Comparison of ENCODE assay signal across 8 cellular contexts in the genomic region with DNA sequence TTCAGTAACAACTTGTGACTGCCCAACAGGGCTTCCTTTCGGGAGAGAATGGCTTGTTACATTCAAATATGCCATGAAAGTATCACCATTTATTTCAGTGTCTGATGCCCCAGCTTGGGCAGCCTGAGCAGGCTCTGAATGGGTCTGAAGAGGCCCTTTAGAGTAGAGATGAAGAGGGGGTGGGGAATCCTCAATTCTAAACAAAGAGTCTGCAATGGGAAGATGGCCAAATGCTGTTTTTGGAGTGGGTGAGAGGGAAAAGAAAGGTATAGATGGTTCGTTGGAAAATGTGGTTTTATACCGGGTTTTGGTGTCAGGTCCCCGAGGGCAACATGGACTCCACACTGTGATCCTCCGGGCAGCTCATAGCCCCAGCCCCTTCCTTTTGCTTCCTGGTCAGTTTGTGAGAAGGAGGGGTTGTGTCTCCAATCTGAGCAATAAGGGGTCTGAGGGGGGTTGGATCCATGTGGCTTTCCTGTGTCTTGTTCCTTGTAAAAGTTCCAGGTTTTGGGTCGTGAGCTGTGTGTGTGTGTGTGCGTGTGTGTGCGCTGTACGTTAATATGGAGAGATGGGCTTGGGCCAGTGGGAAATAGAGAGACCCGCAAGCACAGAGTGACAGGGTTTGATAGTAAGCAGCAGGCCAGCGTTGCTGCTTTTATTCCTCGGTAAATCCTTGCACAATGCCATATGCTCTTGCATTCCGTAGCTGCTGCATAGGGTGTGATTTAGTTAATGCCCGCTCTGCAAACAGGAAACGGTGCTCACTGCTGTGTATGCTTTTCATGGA.
DNase-seq lines count a peak whose midpoint lies in the region; ATAC-seq and TF ChIP-seq lines count a peak whose summit lies in the region.

No MANE protein-coding gene starts in this region.

- H3K27me3 ChIP-seq in heart left ventricle, result no peaks in the 10 kb centered on the region

- intact Hi-C loops in heart left ventricle (cut with DNase I), result loop anchor here in 6 of 10 donors (5.0 to 10.0 kb wide), 2 partner anchors 104 to 106 kb away; a partner anchor contains a TSS

- no peaks in the 10 kb centered on the region for H3K9me3 ChIP-seq in HEK293 (ENCODE audit: control insufficient read depth, insufficient read depth, low read depth, low read length)
- H3K9me3 ChIP-seq in SK-N-MC (ENCODE audit: low read depth, low read length), result no peaks in the 10 kb centered on the region
- H3K9me3 ChIP-seq in heart left ventricle, result no peaks in the 10 kb centered on the region

- ATAC-seq in heart left ventricle (peak in 1 of 4 donors; percentile 9), GM21360 (IDR thresholded peaks at IDR 0.05; ENCODE audit: unreplicated experiment) (no peak), HG02588 (IDR thresholded peaks at IDR 0.05; ENCODE audit: unreplicated experiment) (no peak), HG03175 (IDR thresholded peaks at IDR 0.05; ENCODE audit: unreplicated experiment) (no peak)

- H3K27ac ChIP-seq in HEK293 (ENCODE audit: extremely low read depth, low read depth, low read length) (peak overlapping the region; percentile 18; the same call in 1 of the 2 replicates), SK-N-MC (peak overlapping the region; percentile 87), heart left ventricle (peak overlapping the region in 9 of 12 donors; percentile 11 to 81 (median 73)), skin epidermis (peak overlapping the region in 18 of 21 experiments; percentile 1 to 70 (median 36))

- no peak overlapping the region for H3K4me3 ChIP-seq in HEK293 (ENCODE audit: low read depth, low read length)
- peak overlapping the region; percentile 74 for H3K4me3 ChIP-seq in SK-N-MC
- peak overlapping the region in 4 of 12 donors; percentile 18 to 37 (median 29) for H3K4me3 ChIP-seq in heart left ventricle
- no peak overlapping the region for H3K4me3 ChIP-seq in skin epidermis

- H3K36me3 ChIP-seq in HEK293 (ENCODE audit: control insufficient read depth in 2 of 2, insufficient read depth in 1 of 2, low read length in 2 of 2) (no peaks in the 10 kb centered on the region), SK-N-MC (ENCODE audit: insufficient read depth, low read length) (no peaks in the 10 kb centered on the region), heart left ventricle (no peaks in the 10 kb centered on the region)

- H3K4me1 ChIP-seq in HEK293 (ENCODE audit: control insufficient read depth, insufficient read depth, low read length), result peaks cover 49% of the 10 kb centered on the region
- peaks cover 0 to 79% (median 52%) of the 10 kb centered on the region in 12 donors for H3K4me1 ChIP-seq in heart left ventricle

- CTCF ChIA-PET in HEK293 (lab: Yijun Ruan, JAX), result interaction anchor here (0.6 kb wide), 1 partner anchor 78 kb away, joined by 3 read pairs; no protein-coding TSS in a partner anchor

- no peak for TF ChIP-seq POLR2A in heart left ventricle (IDR thresholded peaks at IDR 0.05)

- WGBS in heart left ventricle, 4 donors, result 48 to 56% (median 52%) methylated on average over 15 of the region's 15 CpGs

- H3K9ac ChIP-seq in SK-N-MC (ENCODE audit: insufficient read length), result peak overlapping the region; percentile 32

- TF ChIP-seq CTCF in HEK293 (tag by site-specific recombination; IDR thresholded peaks at IDR 0.05) (no peak), heart left ventricle (IDR thresholded peaks at IDR 0.05) (no peak)

- no peak for DNase-seq in SK-N-MC (ENCODE audit: low read depth, low spot score)
- DNase-seq in heart left ventricle, result no peak
- DNase-seq in activated CD4-positive, alpha-beta T cell treated with anti-CD3 and anti-CD28 coated beads for 4 hours, result no peak

- POLR2A ChIA-PET in HEK293 (lab: Yijun Ruan, JAX), result interaction anchor here (1.7 kb wide), 1 partner anchor 15 kb away, joined by 5 read pairs; no protein-coding TSS in a partner anchor

TF ChIP-seq in HEK293, 187 proteins besides CTCF, POLR2A, EP300 and RAD21 (continues in another document):
- TF ChIP-seq FEZF1 (tag by site-specific recombination; IDR thresholded peaks at IDR 0.05) (0 out of 2 replicates have a peak, but pooled peaks have one; percentile 3), ZNF138 (tag by site-specific recombination; IDR thresholded peaks at IDR 0.05; ENCODE audit: borderline replicate concordance) (no peak), ZNF335 (tag by site-specific recombination; conservative IDR thresholded peaks at IDR 0.05) (0 out of 2 replicates have a peak, but pooled peaks have one; percentile 37), ZNF175 (tag by site-specific recombination; IDR thresholded peaks at IDR 0.05) (no peak), GFI1B (tag by site-specific recombination; IDR thresholded peaks at IDR 0.05) (peak; percentile 51; the same call in 1 of the 2 replicates), ZXDB (tag by site-specific recombination; IDR thresholded peaks at IDR 0.05) (peak; percentile 61), ZNF23 (tag by site-specific recombination; IDR thresholded peaks at IDR 0.05; ENCODE audit: borderline replicate concordance) (no peak), ZBTB17 (tag by site-specific recombination; IDR thresholded peaks at IDR 0.05) (peak; percentile 32; the same call in 1 of the 2 replicates), GLIS1 (tag by site-specific recombination; IDR thresholded peaks at IDR 0.05) (no peak; the same call in 1 of the 2 replicates), ZBTB8A (tag by site-specific recombination; IDR thresholded peaks at IDR 0.05) (0 out of 2 replicates have a peak, but pooled peaks have one; percentile 27), GLIS2 (tag by site-specific recombination; IDR thresholded peaks at IDR 0.05) (no peak), ZNF529 (tag by site-specific recombination; IDR thresholded peaks at IDR 0.05; ENCODE audit: insufficient replicate concordance) (no peak), ZNF416 (tag by site-specific recombination; IDR thresholded peaks at IDR 0.05) (no peak), ZBTB7A (tag by site-specific recombination; IDR thresholded peaks at IDR 0.05; ENCODE audit: low read depth) (no peak)
- TF ChIP-seq, protein P1, sequence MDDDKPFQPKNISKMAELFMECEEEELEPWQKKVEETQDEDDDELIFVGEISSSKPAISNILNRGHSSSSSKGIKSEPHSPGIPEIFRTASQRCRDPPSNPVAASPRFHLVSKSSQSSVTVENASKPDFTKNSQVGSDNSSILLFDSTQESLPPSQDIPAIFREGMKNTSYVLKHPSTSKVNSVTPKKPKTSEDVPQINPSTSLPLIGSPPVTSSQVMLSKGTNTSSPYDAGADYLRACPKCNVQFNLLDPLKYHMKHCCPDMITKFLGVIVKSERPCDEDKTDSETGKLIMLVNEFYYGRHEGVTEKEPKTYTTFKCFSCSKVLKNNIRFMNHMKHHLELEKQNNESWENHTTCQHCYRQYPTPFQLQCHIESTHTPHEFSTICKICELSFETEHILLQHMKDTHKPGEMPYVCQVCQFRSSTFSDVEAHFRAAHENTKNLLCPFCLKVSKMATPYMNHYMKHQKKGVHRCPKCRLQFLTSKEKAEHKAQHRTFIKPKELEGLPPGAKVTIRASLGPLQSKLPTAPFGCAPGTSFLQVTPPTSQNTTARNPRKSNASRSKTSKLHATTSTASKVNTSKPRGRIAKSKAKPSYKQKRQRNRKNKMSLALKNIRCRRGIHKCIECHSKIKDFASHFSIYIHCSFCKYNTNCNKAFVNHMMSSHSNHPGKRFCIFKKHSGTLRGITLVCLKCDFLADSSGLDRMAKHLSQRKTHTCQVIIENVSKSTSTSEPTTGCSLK (tag by site-specific recombination; IDR thresholded peaks at IDR 0.05), result no peak
- TF ChIP-seq, protein P2, sequence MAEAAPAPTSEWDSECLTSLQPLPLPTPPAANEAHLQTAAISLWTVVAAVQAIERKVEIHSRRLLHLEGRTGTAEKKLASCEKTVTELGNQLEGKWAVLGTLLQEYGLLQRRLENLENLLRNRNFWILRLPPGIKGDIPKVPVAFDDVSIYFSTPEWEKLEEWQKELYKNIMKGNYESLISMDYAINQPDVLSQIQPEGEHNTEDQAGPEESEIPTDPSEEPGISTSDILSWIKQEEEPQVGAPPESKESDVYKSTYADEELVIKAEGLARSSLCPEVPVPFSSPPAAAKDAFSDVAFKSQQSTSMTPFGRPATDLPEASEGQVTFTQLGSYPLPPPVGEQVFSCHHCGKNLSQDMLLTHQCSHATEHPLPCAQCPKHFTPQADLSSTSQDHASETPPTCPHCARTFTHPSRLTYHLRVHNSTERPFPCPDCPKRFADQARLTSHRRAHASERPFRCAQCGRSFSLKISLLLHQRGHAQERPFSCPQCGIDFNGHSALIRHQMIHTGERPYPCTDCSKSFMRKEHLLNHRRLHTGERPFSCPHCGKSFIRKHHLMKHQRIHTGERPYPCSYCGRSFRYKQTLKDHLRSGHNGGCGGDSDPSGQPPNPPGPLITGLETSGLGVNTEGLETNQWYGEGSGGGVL (tag by site-specific recombination; IDR thresholded peaks at IDR 0.05), result peak; percentile 26; the same call in 1 of the 2 replicates
- TF ChIP-seq, protein P3, sequence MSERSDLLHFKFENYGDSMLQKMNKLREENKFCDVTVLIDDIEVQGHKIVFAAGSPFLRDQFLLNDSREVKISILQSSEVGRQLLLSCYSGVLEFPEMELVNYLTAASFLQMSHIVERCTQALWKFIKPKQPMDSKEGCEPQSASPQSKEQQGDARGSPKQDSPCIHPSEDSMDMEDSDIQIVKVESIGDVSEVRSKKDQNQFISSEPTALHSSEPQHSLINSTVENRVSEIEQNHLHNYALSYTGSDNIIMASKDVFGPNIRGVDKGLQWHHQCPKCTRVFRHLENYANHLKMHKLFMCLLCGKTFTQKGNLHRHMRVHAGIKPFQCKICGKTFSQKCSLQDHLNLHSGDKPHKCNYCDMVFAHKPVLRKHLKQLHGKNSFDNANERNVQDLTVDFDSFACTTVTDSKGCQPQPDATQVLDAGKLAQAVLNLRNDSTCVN (tag by site-specific recombination; optimal IDR thresholded peaks at IDR 0.05), result peak; percentile 15
- TF ChIP-seq, protein P4, sequence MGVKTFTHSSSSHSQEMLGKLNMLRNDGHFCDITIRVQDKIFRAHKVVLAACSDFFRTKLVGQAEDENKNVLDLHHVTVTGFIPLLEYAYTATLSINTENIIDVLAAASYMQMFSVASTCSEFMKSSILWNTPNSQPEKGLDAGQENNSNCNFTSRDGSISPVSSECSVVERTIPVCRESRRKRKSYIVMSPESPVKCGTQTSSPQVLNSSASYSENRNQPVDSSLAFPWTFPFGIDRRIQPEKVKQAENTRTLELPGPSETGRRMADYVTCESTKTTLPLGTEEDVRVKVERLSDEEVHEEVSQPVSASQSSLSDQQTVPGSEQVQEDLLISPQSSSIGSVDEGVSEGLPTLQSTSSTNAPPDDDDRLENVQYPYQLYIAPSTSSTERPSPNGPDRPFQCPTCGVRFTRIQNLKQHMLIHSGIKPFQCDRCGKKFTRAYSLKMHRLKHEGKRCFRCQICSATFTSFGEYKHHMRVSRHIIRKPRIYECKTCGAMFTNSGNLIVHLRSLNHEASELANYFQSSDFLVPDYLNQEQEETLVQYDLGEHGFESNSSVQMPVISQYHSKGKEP (tag by site-specific recombination; IDR thresholded peaks at IDR 0.05), result peak; percentile 88

Comparison
In these comparisons a context has a peak if more than half of its experiments do, and no peak if none do; other contexts are left out.
1. H3K27ac ChIP-seq: peak in every context shown above with its lines; median percentile 87 in SK-N-MC; 73 in heart left ventricle; 36 in skin epidermis; 18 in HEK293.